27 cellular contexts compared by ENCODE assay signal in genomic region chr14:22297376-22297775, GRCh38.
DNase-seq lines count a peak whose midpoint lies in the region; ATAC-seq, FAIRE-seq and TF ChIP-seq lines count a peak whose summit lies in the region.
"Had no signal": no experiment of that assay in that cellular context is flagged by ENCODE, and none has a peak within 500 bp of the region (broad histone marks: within the 10 kb centered on the region; RNA-seq: fewer than 3 reads in every experiment).

No MANE protein-coding gene starts in this region.

- no peak overlapping the region for H3K4me3 Mint-ChIP-seq in MCF 10A (ENCODE audit: unreplicated experiment)
- H3K4me3 Mint-ChIP-seq: CD14-positive monocyte; CD8-positive, alpha-beta memory T cell; HFFc6 had no signal

- H2BK5ac ChIP-seq in trophoblast cell (ENCODE audit: low read depth, low read length, poor library complexity) = no peak overlapping the region

- H2BK12ac ChIP-seq in trophoblast cell (ENCODE audit: low read length) = no peak overlapping the region

- H4K91ac ChIP-seq in trophoblast cell (ENCODE audit: low read depth, low read length) = no peak overlapping the region

- H3K36me3 ChIP-seq in mammary epithelial cell (ENCODE audit: insufficient read depth, low read length) (no peaks in the 10 kb centered on the region), endothelial cell of umbilical vein (ENCODE audit: control insufficient read depth in 2 of 2, extremely low read depth in 1 of 2, insufficient read depth in 2 of 2, low read length in 2 of 2) (no peaks in the 10 kb centered on the region), trophoblast cell (ENCODE audit: control insufficient read depth in 1 of 2, insufficient read depth in 2 of 2, low read length in 2 of 2) (no peaks in the 10 kb centered on the region)
- H3K36me3 ChIP-seq: BE2C, HAP-1, SJSA1 had no signal

- TF ChIP-seq CTCF in mammary epithelial cell (conservative IDR thresholded peaks at IDR 0.05 in 1 of 2, IDR thresholded peaks at IDR 0.05 in 1 of 2; ENCODE audit: extremely low read depth in 1 of 2, insufficient read depth in 1 of 2, low read depth in 1 of 2, low read length in 2 of 2) (no peak), MCF 10A (IDR thresholded peaks at IDR 0.05; ENCODE audit: unreplicated experiment) (no peak), endothelial cell of umbilical vein (IDR thresholded peaks at IDR 0.05; ENCODE audit: extremely low read depth in 1 of 2, insufficient read depth in 1 of 2, low read depth in 1 of 2, low read length in 2 of 2) (no peak)

- H2AK5ac ChIP-seq in trophoblast cell (ENCODE audit: low read length) = no peak overlapping the region

- H3K27ac ChIP-seq in mammary epithelial cell (ENCODE audit: insufficient read depth, low read depth, low read length) (no peak overlapping the region), endothelial cell of umbilical vein (ENCODE audit: insufficient read depth, low read depth, low read length) (no peak overlapping the region), trophoblast cell (ENCODE audit: low read depth, low read length) (no peak overlapping the region)
- H3K27ac ChIP-seq: 22Rv1, SJSA1 had no signal

- H3K9me3 ChIP-seq in mammary epithelial cell (replicated peaks; ENCODE audit: insufficient read depth, low read length) (no peaks in the 10 kb centered on the region), endothelial cell of umbilical vein (replicated peaks; ENCODE audit: control insufficient read depth, insufficient read depth, low read length) (no peaks in the 10 kb centered on the region), trophoblast cell (ENCODE audit: insufficient read depth, low read depth, low read length) (no peaks in the 10 kb centered on the region)
- H3K9me3 ChIP-seq: BE2C, HAP-1, SJSA1 had no signal

- no peak overlapping the region for H3K27ac Mint-ChIP-seq in MCF 10A (ENCODE audit: low read depth, unreplicated experiment)
- H3K27ac Mint-ChIP-seq: CD14-positive monocyte; CD8-positive, alpha-beta memory T cell; HFFc6 had no signal

- 75% methylated on average over 1 of the region's 1 CpG for WGBS in mammary epithelial cell (ENCODE audit: low coverage, missing lambda C conversion rate)
- no CpG with 5 or more reads among the region's 1 CpG for WGBS in trophoblast cell (ENCODE audit: extremely low coverage, insufficient coverage, insufficient read length)

- no peaks in the 10 kb centered on the region for H3K9me1 ChIP-seq in endothelial cell of umbilical vein (replicated peaks; ENCODE audit: control insufficient read depth, extremely low read depth, insufficient read depth, low read length)

- H3K14ac ChIP-seq in trophoblast cell (ENCODE audit: low read length) = no peak overlapping the region

- no peaks in the 10 kb centered on the region for H3K9me3 Mint-ChIP-seq in MCF 10A (ENCODE audit: unreplicated experiment)
- H3K9me3 Mint-ChIP-seq: CD14-positive monocyte; CD8-positive, alpha-beta memory T cell; HFFc6 had no signal

- no peak overlapping the region for H4K12ac ChIP-seq in trophoblast cell (ENCODE audit: low read depth, low read length)

- H3K79me1 ChIP-seq in trophoblast cell (ENCODE audit: low read length) = peaks cover 2% of the 10 kb centered on the region

- DNase-seq in mammary epithelial cell (no peak), MCF 10A (ENCODE audit: unreplicated experiment) (no peak), endothelial cell of umbilical vein (ENCODE audit: low read depth, low spot score) (no peak), trophoblast cell (peak; percentile 68 to 93), NCI-H526 treated with DMSO at 0.1 percent for 48 hours (lab: John Stamatoyannopoulos, UW) (no peak), hippocampal formation (lab: John Stamatoyannopoulos, UW) (no peak)
- DNase-seq: BE2C; CD8-positive, alpha-beta memory T cell; DMS153; DND-41; GOT3; KG1; NCI-H1048; NCI-H1417; NCI-H1694; NCI-H2029 treated with DMSO at 0.1 percent for 48 hours; NCI-H510A; NCI-H748 treated with DMSO at 0.1 percent for 48 hours; Right ventricle myocardium superior had no signal

- no peak for FAIRE-seq in endothelial cell of umbilical vein (lab: Jason Lieb, UNC)
- FAIRE-seq: GM12892 had no signal

- H3K79me2 ChIP-seq in mammary epithelial cell (ENCODE audit: insufficient read depth, low read length) (no peaks in the 10 kb centered on the region), endothelial cell of umbilical vein (ENCODE audit: control insufficient read depth, insufficient read depth, low read length) (no peaks in the 10 kb centered on the region), trophoblast cell (ENCODE audit: control insufficient read depth, insufficient read depth, low read length, poor library complexity) (no peaks in the 10 kb centered on the region)

- POLR2A ChIA-PET in MCF 10A (lab: Yijun Ruan, JAX) (interaction anchor here (2.5 kb wide), 1 partner anchor 9 kb away, joined by 8 read pairs; no protein-coding TSS in a partner anchor), endothelial cell of umbilical vein (lab: Charles Lee) (no interaction called here)

- H3K27me3 Mint-ChIP-seq in MCF 10A (ENCODE audit: insufficient read depth, unreplicated experiment) = no peaks in the 10 kb centered on the region
- H3K27me3 Mint-ChIP-seq: CD8-positive, alpha-beta memory T cell had no signal

- no peak for TF ChIP-seq POLR2A in endothelial cell of umbilical vein (IDR thresholded peaks at IDR 0.05; ENCODE audit: low read depth, low read length)

- H2AFZ ChIP-seq in mammary epithelial cell (ENCODE audit: low read depth, low read length) = peak overlapping the region; percentile 14
- no peak overlapping the region for H2AFZ ChIP-seq in endothelial cell of umbilical vein (ENCODE audit: low read depth, low read length)
- H2AFZ ChIP-seq in trophoblast cell (ENCODE audit: insufficient read depth, low read length, poor library complexity) = no peak overlapping the region

- H3K18ac ChIP-seq in trophoblast cell (ENCODE audit: low read length) = no peak overlapping the region

- no peaks in the 10 kb centered on the region for H3K36me3 Mint-ChIP-seq in MCF 10A (ENCODE audit: insufficient read depth, unreplicated experiment)
- H3K36me3 Mint-ChIP-seq: CD14-positive monocyte; CD8-positive, alpha-beta memory T cell had no signal

- peaks cover 13% of the 10 kb centered on the region for H3K4me1 Mint-ChIP-seq in MCF 10A (ENCODE audit: insufficient read depth, unreplicated experiment)
- H3K4me1 Mint-ChIP-seq: CD14-positive monocyte; CD8-positive, alpha-beta memory T cell had no signal

- in situ Hi-C loops in mammary epithelial cell (cut with MboI; ENCODE audit: low sequenced_read_pairs in 2 of 2) = no loop called here

- no peak overlapping the region for H3K23ac ChIP-seq in trophoblast cell (ENCODE audit: low read length)

- intact Hi-C loops in mammary epithelial cell (cut with micrococcal nuclease) = no loop called here
- intact Hi-C loops in MCF 10A (cut with micrococcal nuclease) = no loop called here
- intact Hi-C loops in endothelial cell of umbilical vein (cut with micrococcal nuclease) = no loop called here

- H3K4me2 ChIP-seq in mammary epithelial cell (ENCODE audit: insufficient read depth, low read depth, low read length) (no peak overlapping the region), endothelial cell of umbilical vein (ENCODE audit: insufficient read depth, low read length) (peak overlapping the region; percentile 17), trophoblast cell (ENCODE audit: low read length) (peak overlapping the region; percentile 12)

- H3K4me3 ChIP-seq in mammary epithelial cell (replicated peaks in 1 of 3; ENCODE audit: insufficient read depth in 1 of 3, low read depth in 2 of 3, low read length in 3 of 3) (no peak overlapping the region), endothelial cell of umbilical vein (replicated peaks in 1 of 3; ENCODE audit: insufficient read depth in 1 of 3, low read depth in 1 of 3, low read length in 3 of 3) (no peak overlapping the region), trophoblast cell (ENCODE audit: low read depth, low read length) (no peak overlapping the region)
- H3K4me3 ChIP-seq: HAP-1, SJSA1 had no signal

- H4K8ac ChIP-seq in trophoblast cell (ENCODE audit: low read depth, low read length) = no peak overlapping the region

- no peak overlapping the region for H3K4ac ChIP-seq in trophoblast cell (ENCODE audit: low read depth, low read length)

- BruUV-seq in mammary epithelial cell (replicated peaks; lab: Mats Ljungman, UMichigan) (no TSS peak), MCF 10A (replicated peaks; lab: Mats Ljungman, UMichigan) (no TSS peak), endothelial cell of umbilical vein (replicated peaks; lab: Mats Ljungman, UMichigan) (no TSS peak)

- H4K20me1 ChIP-seq in mammary epithelial cell (ENCODE audit: insufficient read depth, low read length) (no peaks in the 10 kb centered on the region), endothelial cell of umbilical vein (replicated peaks; ENCODE audit: control insufficient read depth, extremely low read depth, insufficient read depth, low read length) (no peaks in the 10 kb centered on the region)

- H3K4me1 ChIP-seq in mammary epithelial cell (ENCODE audit: insufficient read depth, low read length) = peaks cover 17% of the 10 kb centered on the region
- H3K4me1 ChIP-seq in endothelial cell of umbilical vein (ENCODE audit: control insufficient read depth, extremely low read depth, insufficient read depth, low read length) = peaks cover 6% of the 10 kb centered on the region
- H3K4me1 ChIP-seq in trophoblast cell (ENCODE audit: control insufficient read depth in 1 of 2, insufficient read depth in 2 of 2, low read length in 2 of 2) = peaks cover 0 to 9% of the 10 kb centered on the region in 2 experiments
- H3K4me1 ChIP-seq: BE2C had no signal

- H3K9ac ChIP-seq in mammary epithelial cell (ENCODE audit: insufficient read depth, low read length) = no peak overlapping the region
- no peak overlapping the region for H3K9ac ChIP-seq in endothelial cell of umbilical vein (replicated peaks; ENCODE audit: extremely low read depth, insufficient read depth, low read length)
- no peak overlapping the region for H3K9ac ChIP-seq in trophoblast cell (ENCODE audit: low read length)

- CTCF ChIA-PET in mammary epithelial cell (lab: Charles Lee; ENCODE audit: low non-redundant PET) = no interaction called here
- CTCF ChIA-PET in MCF 10A (lab: Yijun Ruan, JAX) = interaction anchor here (0.6 to 2.7 kb wide), 6 partner anchors 9 to 1018 kb away, joined by 3 to 13 read pairs (median 8); partner anchors contain the start of gene RPGRIP1
- CTCF ChIA-PET in endothelial cell of umbilical vein (lab: Charles Lee) = interaction anchor here (1.4 to 2.5 kb wide), 2 partner anchors 9 to 23 kb away, joined by 4 to 5 read pairs; no protein-coding TSS in a partner anchor

- ATAC-seq in HG03460 (IDR thresholded peaks at IDR 0.05; ENCODE audit: unreplicated experiment) (no peak), GM18520 (IDR thresholded peaks at IDR 0.05; ENCODE audit: unreplicated experiment) (no peak)

- dilution Hi-C loops in mammary epithelial cell (cut with HindIII; ENCODE audit: low sequenced_read_pairs) = no loop called here
- dilution Hi-C loops in endothelial cell of umbilical vein (cut with MboI; ENCODE audit: extremely low pct_ligation_motif_present, low sequenced_read_pairs) = no loop called here

- no peak overlapping the region for H2BK120ac ChIP-seq in trophoblast cell (ENCODE audit: insufficient read depth, low read length, poor library complexity)

- H3K27me3 ChIP-seq in mammary epithelial cell (ENCODE audit: insufficient read depth, low read length) (no peaks in the 10 kb centered on the region), endothelial cell of umbilical vein (ENCODE audit: control insufficient read depth in 2 of 2, insufficient read depth in 2 of 2, low read length in 2 of 2) (peaks cover 20 to 21% of the 10 kb centered on the region in 2 experiments), trophoblast cell (ENCODE audit: insufficient read depth, low read length) (no peaks in the 10 kb centered on the region)

Comparison
In these comparisons a context has a peak if more than half of its experiments do, and no peak if none do; other contexts are left out.
1. DNase-seq: peak in trophoblast cell (2 of 2); none in mammary epithelial cell (single experiment), MCF 10A (single experiment), endothelial cell of umbilical vein (single experiment), NCI-H526 treated with DMSO at 0.1 percent for 48 hours (single experiment) and hippocampal formation (0 of 2).